In genomic region chr12:88153959-88154358, GRCh38 we compare ENCODE assay signal across 10 cellular contexts. TPM values are rescaled to one million over a fixed set of nuclear protein-coding genes. Genes with fewer than 3 reads are reported as not detected.
A peak's percentile ranks its signal among the peaks of the same experiment; 100 is the strongest.
DNase-seq lines count a peak whose midpoint lies in the region; ATAC-seq and TF ChIP-seq lines count a peak whose summit lies in the region.
"Had no signal": no experiment of that assay in that cellular context is flagged by ENCODE, and none has a peak within 500 bp of the region (broad histone marks: within the 10 kb centered on the region; RNA-seq: fewer than 3 reads in every experiment).

No MANE protein-coding gene starts in this region.

- BruUV-seq in Panc1 (replicated peaks; lab: Mats Ljungman, UMichigan): no TSS peak

- H3K27ac Mint-ChIP-seq in activated CD8-positive, alpha-beta T cell treated with anti-CD3 and anti-CD28 coated beads for 36 hours: no peak overlapping the region
- no peak overlapping the region for H3K27ac Mint-ChIP-seq in activated CD8-positive, alpha-beta T cell treated with anti-CD3 and anti-CD28 coated beads, Interleukin-2, amount 10 ng/mL, durations not matched to agents 7 days and 5 days
- no peak overlapping the region for H3K27ac Mint-ChIP-seq in T-cell
- H3K27ac Mint-ChIP-seq in activated CD4-positive, alpha-beta T cell treated with anti-CD3 and anti-CD28 coated beads, Interleukin-2, amount 10 ng/mL, durations not matched to agents 7 days and 5 days: no peak overlapping the region

- H3K9me3 ChIP-seq in Panc1 (ENCODE audit: control insufficient read depth, insufficient read depth, low read depth, low read length) (no peaks in the 10 kb centered on the region), fibroblast of lung (ENCODE audit: control insufficient read depth, insufficient read depth, low read depth, low read length) (no peaks in the 10 kb centered on the region), thoracic aorta (no peaks in the 10 kb centered on the region)

- peaks cover 19% of the 10 kb centered on the region for H3K4me1 Mint-ChIP-seq in activated CD8-positive, alpha-beta T cell treated with anti-CD3 and anti-CD28 coated beads for 36 hours (ENCODE audit: low read depth)
- no peaks in the 10 kb centered on the region for H3K4me1 Mint-ChIP-seq in activated CD8-positive, alpha-beta T cell treated with anti-CD3 and anti-CD28 coated beads, Interleukin-2, amount 10 ng/mL, durations not matched to agents 7 days and 5 days (ENCODE audit: low read depth)
- H3K4me1 Mint-ChIP-seq in T-cell: peaks cover 12 to 19% (median 12%) of the 10 kb centered on the region in 3 donors
- no peaks in the 10 kb centered on the region for H3K4me1 Mint-ChIP-seq in activated CD4-positive, alpha-beta T cell treated with anti-CD3 and anti-CD28 coated beads, Interleukin-2, amount 10 ng/mL, durations not matched to agents 7 days and 5 days

- intact Hi-C loops in activated CD8-positive, alpha-beta T cell treated with anti-CD3 and anti-CD28 coated beads for 36 hours (cut with micrococcal nuclease): no loop called here
- intact Hi-C loops in Panc1 (cut with micrococcal nuclease; ENCODE audit: unreplicated experiment): loop anchor here (10.0 kb wide), 2 partner anchors 421 to 841 kb away; no protein-coding TSS in a partner anchor

- in situ Hi-C loops in Panc1 (cut with HindIII; ENCODE audit: low pct_unique_long_range_greater_than_20kb, low sequenced_read_pairs): no loop called here

- H3K4me1 ChIP-seq in Panc1 (ENCODE audit: control insufficient read depth, insufficient read depth, low read length) (no peaks in the 10 kb centered on the region), fibroblast of lung (ENCODE audit: control insufficient read depth, extremely low read depth, insufficient read depth, low read length) (no peaks in the 10 kb centered on the region), thoracic aorta (ENCODE audit: control insufficient read depth in 1 of 2, low read depth in 2 of 2) (no peaks in the 10 kb centered on the region)

- no peak overlapping the region for H2AFZ ChIP-seq in fibroblast of lung (ENCODE audit: low read length)

- H4K20me1 ChIP-seq in fibroblast of lung (ENCODE audit: control insufficient read depth, extremely low read depth, insufficient read depth, low read length): no peaks in the 10 kb centered on the region

- no peaks in the 10 kb centered on the region for H3K9me3 Mint-ChIP-seq in activated CD8-positive, alpha-beta T cell treated with anti-CD3 and anti-CD28 coated beads for 36 hours
- H3K9me3 Mint-ChIP-seq in activated CD8-positive, alpha-beta T cell treated with anti-CD3 and anti-CD28 coated beads, Interleukin-2, amount 10 ng/mL, durations not matched to agents 7 days and 5 days (ENCODE audit: insufficient read depth): no peaks in the 10 kb centered on the region
- no peaks in the 10 kb centered on the region for H3K9me3 Mint-ChIP-seq in T-cell
- H3K9me3 Mint-ChIP-seq in activated CD4-positive, alpha-beta T cell treated with anti-CD3 and anti-CD28 coated beads, Interleukin-2, amount 10 ng/mL, durations not matched to agents 7 days and 5 days: no peaks in the 10 kb centered on the region

- POLR2A ChIA-PET in activated CD8-positive, alpha-beta T cell treated with anti-CD3 and anti-CD28 coated beads for 36 hours (lab: Charles Lee): interaction anchor here (0.6 kb wide), 1 partner anchor 43 kb away, joined by 3 read pairs; no protein-coding TSS in a partner anchor
- POLR2A ChIA-PET in activated CD8-positive, alpha-beta T cell treated with anti-CD3 and anti-CD28 coated beads, Interleukin-2, amount 10 ng/mL, durations not matched to agents 7 days and 5 days (lab: Charles Lee): interaction anchor here (0.7 kb wide), 1 partner anchor 116 kb away, joined by 3 read pairs; no protein-coding TSS in a partner anchor
- POLR2A ChIA-PET in Panc1 (lab: Charles Lee): no interaction called here
- POLR2A ChIA-PET in T-cell (lab: Charles Lee): interaction anchor here in 1 of 2 donors (0.6 kb wide), 1 partner anchor 23 kb away, joined by 3 read pairs; no protein-coding TSS in a partner anchor
- POLR2A ChIA-PET in activated CD4-positive, alpha-beta T cell treated with anti-CD3 and anti-CD28 coated beads, Interleukin-2, amount 10 ng/mL, durations not matched to agents 7 days and 5 days (lab: Charles Lee): no interaction called here

- H3K36me3 ChIP-seq in Panc1 (ENCODE audit: control insufficient read depth, insufficient read depth, low read length): no peaks in the 10 kb centered on the region
- H3K36me3 ChIP-seq in fibroblast of lung (ENCODE audit: control insufficient read depth, insufficient read depth, low read length): no peaks in the 10 kb centered on the region
- H3K36me3 ChIP-seq in thoracic aorta: peaks cover 3% of the 10 kb centered on the region

- CTCF ChIA-PET in activated CD8-positive, alpha-beta T cell treated with anti-CD3 and anti-CD28 coated beads for 36 hours (lab: Charles Lee): no interaction called here
- CTCF ChIA-PET in activated CD8-positive, alpha-beta T cell treated with anti-CD3 and anti-CD28 coated beads, Interleukin-2, amount 10 ng/mL, durations not matched to agents 7 days and 5 days (lab: Charles Lee): interaction anchor here (1.2 kb wide), 2 partner anchors 8 to 11 kb away, joined by 4 to 5 read pairs; no protein-coding TSS in a partner anchor
- CTCF ChIA-PET in Panc1 (lab: Charles Lee): no interaction called here
- CTCF ChIA-PET in T-cell (lab: Charles Lee): interaction anchor here in 1 of 2 donors (1.3 kb wide), 1 partner anchor 11 kb away, joined by 4 read pairs; no protein-coding TSS in a partner anchor
- CTCF ChIA-PET in activated CD4-positive, alpha-beta T cell treated with anti-CD3 and anti-CD28 coated beads, Interleukin-2, amount 10 ng/mL, durations not matched to agents 7 days and 5 days (lab: Charles Lee): no interaction called here

- no peak overlapping the region for H3K4me2 ChIP-seq in fibroblast of lung (ENCODE audit: extremely low read depth, insufficient read depth, low read length)

- no peak for DNase-seq in activated CD8-positive, alpha-beta T cell treated with anti-CD3 and anti-CD28 coated beads for 36 hours
- no peak for DNase-seq in activated CD8-positive, alpha-beta T cell treated with anti-CD3 and anti-CD28 coated beads, Interleukin-2, amount 10 ng/mL, durations not matched to agents 7 days and 5 days
- DNase-seq in Panc1 (ENCODE audit: low read depth, low spot score) (no peak), fibroblast of lung (ENCODE audit: low read depth in 2 of 2) (peak; percentile 45 to 82), thoracic aorta (ENCODE audit: low spot score) (no peak), T-cell (no peak)
- no peak for DNase-seq in activated CD4-positive, alpha-beta T cell treated with anti-CD3 and anti-CD28 coated beads, Interleukin-2, amount 10 ng/mL, durations not matched to agents 7 days and 5 days
- DNase-seq: DMS79, left cardiac atrium had no signal

- H3K9ac ChIP-seq in fibroblast of lung (ENCODE audit: insufficient read depth, low read length): no peak overlapping the region

- H3K79me2 ChIP-seq in fibroblast of lung (ENCODE audit: control insufficient read depth, insufficient read depth, low read length): no peaks in the 10 kb centered on the region

- H3K27me3 Mint-ChIP-seq in activated CD8-positive, alpha-beta T cell treated with anti-CD3 and anti-CD28 coated beads for 36 hours: no peaks in the 10 kb centered on the region
- H3K27me3 Mint-ChIP-seq in activated CD8-positive, alpha-beta T cell treated with anti-CD3 and anti-CD28 coated beads, Interleukin-2, amount 10 ng/mL, durations not matched to agents 7 days and 5 days (ENCODE audit: low read depth): no peaks in the 10 kb centered on the region
- H3K27me3 Mint-ChIP-seq in T-cell: no peaks in the 10 kb centered on the region
- H3K27me3 Mint-ChIP-seq in activated CD4-positive, alpha-beta T cell treated with anti-CD3 and anti-CD28 coated beads, Interleukin-2, amount 10 ng/mL, durations not matched to agents 7 days and 5 days: no peaks in the 10 kb centered on the region

- ATAC-seq in activated CD8-positive, alpha-beta T cell treated with anti-CD3 and anti-CD28 coated beads for 36 hours: no peak
- no peak for ATAC-seq in activated CD8-positive, alpha-beta T cell treated with anti-CD3 and anti-CD28 coated beads, Interleukin-2, amount 10 ng/mL, durations not matched to agents 7 days and 5 days
- ATAC-seq in Panc1 (no peak), thoracic aorta (ENCODE audit: insufficient number of reproducible peaks, low FRiP score, low read depth) (no peak), T-cell (replicated peaks in 1 of 4) (no peak), GM19452 (IDR thresholded peaks at IDR 0.05; ENCODE audit: unreplicated experiment) (no peak)
- ATAC-seq: left cardiac atrium had no signal

- H3K27ac ChIP-seq in Panc1 (ENCODE audit: low read length) (no peak overlapping the region), fibroblast of lung (ENCODE audit: insufficient read depth, low read length) (no peak overlapping the region), thoracic aorta (no peak overlapping the region)

- H3K27me3 ChIP-seq in Panc1 (ENCODE audit: control insufficient read depth, insufficient read depth, low read length) (no peaks in the 10 kb centered on the region), fibroblast of lung (ENCODE audit: control insufficient read depth, insufficient read depth, low read length) (no peaks in the 10 kb centered on the region), thoracic aorta (replicated peaks; ENCODE audit: insufficient read depth) (no peaks in the 10 kb centered on the region)

- H3K4me3 Mint-ChIP-seq in activated CD8-positive, alpha-beta T cell treated with anti-CD3 and anti-CD28 coated beads for 36 hours: no peak overlapping the region
- no peak overlapping the region for H3K4me3 Mint-ChIP-seq in activated CD8-positive, alpha-beta T cell treated with anti-CD3 and anti-CD28 coated beads, Interleukin-2, amount 10 ng/mL, durations not matched to agents 7 days and 5 days
- H3K4me3 Mint-ChIP-seq in T-cell: no peak overlapping the region
- H3K4me3 Mint-ChIP-seq in activated CD4-positive, alpha-beta T cell treated with anti-CD3 and anti-CD28 coated beads, Interleukin-2, amount 10 ng/mL, durations not matched to agents 7 days and 5 days: no peak overlapping the region

- peak; percentile 24 for TF ChIP-seq CTCF in activated CD8-positive, alpha-beta T cell treated with anti-CD3 and anti-CD28 coated beads for 36 hours (IDR thresholded peaks at IDR 0.05)
- TF ChIP-seq CTCF in Panc1 (IDR thresholded peaks at IDR 0.05): peak; percentile 17; the same call in 1 of the 2 replicates
- peak in 1 of 2 donors; percentile 30 for TF ChIP-seq CTCF in fibroblast of lung (conservative IDR thresholded peaks at IDR 0.05 in 1 of 2, IDR thresholded peaks at IDR 0.05 in 1 of 2; ENCODE audit: low read depth in 1 of 2, low read length in 2 of 2)
- peak; percentile 15 for TF ChIP-seq CTCF in thoracic aorta (IDR thresholded peaks at IDR 0.05)

- H3K4me3 ChIP-seq in Panc1 (ENCODE audit: low read depth in 2 of 2, low read length in 2 of 2) (no peak overlapping the region), fibroblast of lung (replicated peaks in 1 of 4; ENCODE audit: control extremely low read depth in 1 of 4, insufficient read depth in 1 of 4, low read depth in 3 of 4, low read length in 4 of 4) (no peak overlapping the region), thoracic aorta (no peak overlapping the region)

- peaks cover 13% of the 10 kb centered on the region for H3K36me3 Mint-ChIP-seq in activated CD8-positive, alpha-beta T cell treated with anti-CD3 and anti-CD28 coated beads for 36 hours (ENCODE audit: low read depth)
- peaks cover 6% of the 10 kb centered on the region for H3K36me3 Mint-ChIP-seq in activated CD8-positive, alpha-beta T cell treated with anti-CD3 and anti-CD28 coated beads, Interleukin-2, amount 10 ng/mL, durations not matched to agents 7 days and 5 days (ENCODE audit: low read depth)
- peaks cover 45% of the 10 kb centered on the region for H3K36me3 Mint-ChIP-seq in T-cell
- H3K36me3 Mint-ChIP-seq in activated CD4-positive, alpha-beta T cell treated with anti-CD3 and anti-CD28 coated beads, Interleukin-2, amount 10 ng/mL, durations not matched to agents 7 days and 5 days (ENCODE audit: low read depth): peaks cover 7% of the 10 kb centered on the region

RNA-seq across cellular contexts. Expression of gene TMTC3, which starts 11.9 kb away (rescaled TPM):
- total RNA-seq in activated CD8-positive, alpha-beta T cell treated with anti-CD3 and anti-CD28 coated beads for 36 hours: 1 to 10 TPM; 4.7 to 5.0 TPM
- total RNA-seq in activated CD8-positive, alpha-beta T cell treated with anti-CD3 and anti-CD28 coated beads, Interleukin-2, amount 10 ng/mL, durations not matched to agents 7 days and 5 days: 1 to 10 TPM; 5.3 to 5.4 TPM
- 21.6 TPM for total RNA-seq in Panc1 (2021; ENCODE audit: unreplicated experiment)
- 2.7 TPM for polyA plus RNA-seq in Panc1 (2012; ENCODE audit: insufficient read length)
- 29.3 and 32.5 TPM in 2 replicates for total RNA-seq in fibroblast of lung
- polyA plus RNA-seq in fibroblast of lung: 19.5 and 59.7 TPM in 2 replicates
- polyA plus RNA-seq in fibroblast of lung (2012): 7.6 and 23.1 TPM in 2 replicates
- polyA minus RNA-seq in fibroblast of lung (ENCODE audit: low replicate concordance): 6.5 and 26.4 TPM in 2 replicates
- total RNA-seq in thoracic aorta: 10 to 100 TPM; 17.6 to 22.9 TPM
- 10 to 100 TPM in 1 of 5 donors, 1 to 10 TPM in 4; 7.1 to 11.0 (median 8.6) TPM for total RNA-seq in T-cell
- total RNA-seq in activated CD4-positive, alpha-beta T cell treated with anti-CD3 and anti-CD28 coated beads, Interleukin-2, amount 10 ng/mL, durations not matched to agents 7 days and 5 days: 1 to 10 TPM; 6.1 to 6.4 TPM

RNA-seq across cellular contexts. Expression of gene CEP290, which starts 12.1 kb away (rescaled TPM):
- total RNA-seq in activated CD8-positive, alpha-beta T cell treated with anti-CD3 and anti-CD28 coated beads for 36 hours: 10 to 100 TPM; 15.2 to 15.3 TPM
- 10 to 100 TPM; 10.3 to 10.6 TPM for total RNA-seq in activated CD8-positive, alpha-beta T cell treated with anti-CD3 and anti-CD28 coated beads, Interleukin-2, amount 10 ng/mL, durations not matched to agents 7 days and 5 days
- total RNA-seq in Panc1 (2021; ENCODE audit: unreplicated experiment): 14.6 TPM
- 3.5 TPM for polyA plus RNA-seq in Panc1 (2012; ENCODE audit: insufficient read length)
- 11.3 and 12.6 TPM in 2 replicates for total RNA-seq in fibroblast of lung
- polyA plus RNA-seq in fibroblast of lung: 7.6 and 8.0 TPM in 2 replicates
- polyA plus RNA-seq in fibroblast of lung (2012): 3.9 and 7.0 TPM in 2 replicates
- polyA minus RNA-seq in fibroblast of lung (ENCODE audit: low replicate concordance): 0.44 and 0.90 TPM in 2 replicates
- 10 to 100 TPM; 17.8 to 21.4 TPM for total RNA-seq in thoracic aorta
- 10 to 100 TPM; 18.5 to 22.6 (median 20.8) TPM for total RNA-seq in T-cell
- total RNA-seq in activated CD4-positive, alpha-beta T cell treated with anti-CD3 and anti-CD28 coated beads, Interleukin-2, amount 10 ng/mL, durations not matched to agents 7 days and 5 days: 10 to 100 TPM; 10.9 to 12.2 TPM

Comparison
In these comparisons a context has a peak if more than half of its experiments do, and no peak if none do; other contexts are left out.
1. DNase-seq: peak in fibroblast of lung (2 of 2); none in activated CD8-positive, alpha-beta T cell treated with anti-CD3 and anti-CD28 coated beads for 36 hours (single experiment), activated CD8-positive, alpha-beta T cell treated with anti-CD3 and anti-CD28 coated beads, Interleukin-2, amount 10 ng/mL, durations not matched to agents 7 days and 5 days (single experiment), Panc1 (single experiment), thoracic aorta (single experiment), T-cell (0 of 34) and activated CD4-positive, alpha-beta T cell treated with anti-CD3 and anti-CD28 coated beads, Interleukin-2, amount 10 ng/mL, durations not matched to agents 7 days and 5 days (single experiment).
2. POLR2A ChIA-PET loops: an anchor here in activated CD8-positive, alpha-beta T cell treated with anti-CD3 and anti-CD28 coated beads for 36 hours (0.6 kb wide) and activated CD8-positive, alpha-beta T cell treated with anti-CD3 and anti-CD28 coated beads, Interleukin-2, amount 10 ng/mL, durations not matched to agents 7 days and 5 days (0.7 kb wide); none called in Panc1 and activated CD4-positive, alpha-beta T cell treated with anti-CD3 and anti-CD28 coated beads, Interleukin-2, amount 10 ng/mL, durations not matched to agents 7 days and 5 days.